ENCODE assay signal across 28 cellular contexts in genomic region chr5:40172721-40173120, GRCh38.
DNase-seq lines count a peak whose midpoint lies in the region; ATAC-seq, FAIRE-seq and TF ChIP-seq lines count a peak whose summit lies in the region.
"Had no signal": no experiment of that assay in that cellular context is flagged by ENCODE, and none has a peak within 500 bp of the region (broad histone marks: within the 10 kb centered on the region; RNA-seq: fewer than 3 reads in every experiment).

No MANE protein-coding gene starts in this region.

- no peak for DNase-seq in activated CD4-positive, alpha-beta T cell treated with anti-CD3 and anti-CD28 coated beads for 36 hours
- DNase-seq in activated CD4-positive, alpha-beta T cell treated with anti-CD3 and anti-CD28 coated beads, Interleukin-2, amount 50 U/mL, for 48 hours: no peak
- DNase-seq in PC-9 (peak in 1 of 2 experiments; percentile 82), endothelial cell of umbilical vein (ENCODE audit: low read depth, low spot score) (peak; percentile 57), renal cortical epithelial cell (ENCODE audit: low read depth) (peak; percentile 45), NK-92 (lab: John Stamatoyannopoulos, UW; ENCODE audit: unreplicated experiment) (no peak)
- no peak for DNase-seq in effector memory CD8-positive, alpha-beta T cell
- DNase-seq: 8988T; activated CD4-positive, alpha-beta T cell treated with anti-CD3 and anti-CD28 coated beads, Interleukin-2, amount 50 U/mL, for 4 hours; activated naive CD4-positive, alpha-beta T cell treated with Interleukin-2 at 50 U/mL for 16 hours; central memory CD4-positive, alpha-beta T cell; NCI-H146; NCI-H446 treated with DMSO at 0.1 percent for 48 hours; NCI-H774; substantia nigra had no signal

- H2AFZ ChIP-seq in PC-9: peak overlapping the region; percentile 29; the same call in 1 of the 2 replicates
- H2AFZ ChIP-seq in endothelial cell of umbilical vein (ENCODE audit: low read depth, low read length): no peak overlapping the region
- H2AFZ ChIP-seq: hepatocyte had no signal

- H3K9me3 ChIP-seq in PC-9 (ENCODE audit: insufficient read depth, low read depth): peaks cover 55% of the 10 kb centered on the region
- H3K9me3 ChIP-seq in endothelial cell of umbilical vein (replicated peaks; ENCODE audit: control insufficient read depth, insufficient read depth, low read length): no peaks in the 10 kb centered on the region

- H3K9me3 Mint-ChIP-seq in activated CD4-positive, alpha-beta T cell treated with anti-CD3 and anti-CD28 coated beads for 36 hours (ENCODE audit: low read depth): peaks cover 29% of the 10 kb centered on the region
- H3K9me3 Mint-ChIP-seq in effector memory CD8-positive, alpha-beta T cell: peaks cover 0 to 7% of the 10 kb centered on the region in 2 donors

- TF ChIP-seq CTCF in PC-9 (conservative IDR thresholded peaks at IDR 0.05) (no peak), endothelial cell of umbilical vein (IDR thresholded peaks at IDR 0.05; ENCODE audit: extremely low read depth in 1 of 2, insufficient read depth in 1 of 2, low read depth in 1 of 2, low read length in 2 of 2) (no peak)

- H3K27me3 Mint-ChIP-seq in activated CD4-positive, alpha-beta T cell treated with anti-CD3 and anti-CD28 coated beads for 36 hours: no peaks in the 10 kb centered on the region
- no peaks in the 10 kb centered on the region for H3K27me3 Mint-ChIP-seq in effector memory CD8-positive, alpha-beta T cell
- H3K27me3 Mint-ChIP-seq: type B pancreatic cell had no signal

- H3K36me3 ChIP-seq in PC-9 (ENCODE audit: low read depth): no peaks in the 10 kb centered on the region
- no peaks in the 10 kb centered on the region for H3K36me3 ChIP-seq in endothelial cell of umbilical vein (ENCODE audit: control insufficient read depth in 2 of 2, extremely low read depth in 1 of 2, insufficient read depth in 2 of 2, low read length in 2 of 2)

- no peaks in the 10 kb centered on the region for H3K27me3 ChIP-seq in PC-9 (ENCODE audit: insufficient read depth, low read depth)
- no peaks in the 10 kb centered on the region for H3K27me3 ChIP-seq in endothelial cell of umbilical vein (ENCODE audit: control insufficient read depth in 2 of 2, insufficient read depth in 2 of 2, low read length in 2 of 2)
- H3K27me3 ChIP-seq: hepatocyte had no signal

- peaks cover 16% of the 10 kb centered on the region for H3K4me1 ChIP-seq in PC-9 (replicated peaks; ENCODE audit: insufficient read depth)
- peaks cover 16% of the 10 kb centered on the region for H3K4me1 ChIP-seq in endothelial cell of umbilical vein (ENCODE audit: control insufficient read depth, extremely low read depth, insufficient read depth, low read length)

- peak overlapping the region; percentile 46 for H3K27ac ChIP-seq in PC-9
- peak overlapping the region; percentile 7 for H3K27ac ChIP-seq in endothelial cell of umbilical vein (ENCODE audit: insufficient read depth, low read depth, low read length)
- H3K27ac ChIP-seq: hepatocyte, KMS-11, SK-N-MC had no signal

- H3K4me1 Mint-ChIP-seq in activated CD4-positive, alpha-beta T cell treated with anti-CD3 and anti-CD28 coated beads for 36 hours: peaks cover 9% of the 10 kb centered on the region
- H3K4me1 Mint-ChIP-seq in effector memory CD8-positive, alpha-beta T cell (ENCODE audit: low read depth in 2 of 2): no peaks in the 10 kb centered on the region
- H3K4me1 Mint-ChIP-seq: nephron; stimulated activated effector memory CD8-positive, alpha-beta T cell treated with anti-CD3 and anti-CD28 coated beads, Interleukin-12 subunit alpha, Interleukin-12 subunit beta, amount 100 ng/mL, for 72 hours had no signal

- FAIRE-seq in endothelial cell of umbilical vein (lab: Jason Lieb, UNC): peak; percentile 47
- FAIRE-seq: GM18507, GM19239, H1, TTC549 had no signal

- no peaks in the 10 kb centered on the region for H3K79me2 ChIP-seq in PC-9 (ENCODE audit: low read depth)
- H3K79me2 ChIP-seq in endothelial cell of umbilical vein (ENCODE audit: control insufficient read depth, insufficient read depth, low read length): no peaks in the 10 kb centered on the region
- H3K79me2 ChIP-seq: hepatocyte had no signal

- no peaks in the 10 kb centered on the region for H3K9me2 ChIP-seq in PC-9 (ENCODE audit: insufficient read depth)

- H3K4me3 ChIP-seq in PC-9: no peak overlapping the region
- no peak overlapping the region for H3K4me3 ChIP-seq in endothelial cell of umbilical vein (replicated peaks in 1 of 3; ENCODE audit: insufficient read depth in 1 of 3, low read depth in 1 of 3, low read length in 3 of 3)
- H3K4me3 ChIP-seq: hepatocyte, lung, SK-N-MC had no signal

- dilution Hi-C loops in endothelial cell of umbilical vein (cut with MboI; ENCODE audit: extremely low pct_ligation_motif_present, low sequenced_read_pairs): no loop called here

- peak; percentile 44 for ATAC-seq in activated CD4-positive, alpha-beta T cell treated with anti-CD3 and anti-CD28 coated beads for 36 hours
- no peak for ATAC-seq in effector memory CD8-positive, alpha-beta T cell (replicated peaks)
- ATAC-seq in GM19324 (IDR thresholded peaks at IDR 0.05; ENCODE audit: low FRiP score, unreplicated experiment): no peak
- ATAC-seq: stimulated activated effector memory CD8-positive, alpha-beta T cell treated with anti-CD3 and anti-CD28 coated beads, Interleukin-12 subunit alpha, Interleukin-12 subunit beta, amount 100 ng/mL, for 72 hours had no signal

- 0 out of 2 replicates have a peak, but pooled peaks cover 4% of the 10 kb centered on the region for H3F3A ChIP-seq in PC-9 (ENCODE audit: insufficient read depth, low read depth)

- H3K9me1 ChIP-seq in endothelial cell of umbilical vein (replicated peaks; ENCODE audit: control insufficient read depth, extremely low read depth, insufficient read depth, low read length): no peaks in the 10 kb centered on the region

- H4K20me1 ChIP-seq in PC-9 (ENCODE audit: insufficient read depth) (no peaks in the 10 kb centered on the region), endothelial cell of umbilical vein (replicated peaks; ENCODE audit: control insufficient read depth, extremely low read depth, insufficient read depth, low read length) (no peaks in the 10 kb centered on the region)

- POLR2A ChIA-PET in activated CD4-positive, alpha-beta T cell treated with anti-CD3 and anti-CD28 coated beads for 36 hours (lab: Charles Lee): no interaction called here
- POLR2A ChIA-PET in PC-9 (lab: Charles Lee; ENCODE audit: unreplicated experiment) (interaction anchor here (0.7 to 0.8 kb wide), 2 partner anchors 173 to 614 kb away, joined by 5 to 17 read pairs; no protein-coding TSS in a partner anchor), endothelial cell of umbilical vein (lab: Charles Lee) (interaction anchor here (0.6 kb wide), 1 partner anchor 1098 kb away, joined by 4 read pairs; no protein-coding TSS in a partner anchor)

- H3K4me3 Mint-ChIP-seq in activated CD4-positive, alpha-beta T cell treated with anti-CD3 and anti-CD28 coated beads for 36 hours: no peak overlapping the region
- H3K4me3 Mint-ChIP-seq in effector memory CD8-positive, alpha-beta T cell: no peak overlapping the region
- H3K4me3 Mint-ChIP-seq: nephron; stimulated activated effector memory CD8-positive, alpha-beta T cell treated with anti-CD3 and anti-CD28 coated beads, Interleukin-12 subunit alpha, Interleukin-12 subunit beta, amount 100 ng/mL, for 72 hours; T-helper 1 cell treated with Interleukin-12 subunit alpha and Interleukin-12 subunit beta and Interleukin-4 antibody, amounts not matched to agents 30 μg/mL and 1 μg/mL, for 36 hours; type B pancreatic cell had no signal

- intact Hi-C loops in activated CD4-positive, alpha-beta T cell treated with anti-CD3 and anti-CD28 coated beads for 36 hours (cut with DNase I, micrococcal nuclease): loop anchor here in 1 of 2 experiments (5.0 kb wide), 3 partner anchors 50 to 315 kb away; no protein-coding TSS in a partner anchor
- intact Hi-C loops in PC-9 (cut with micrococcal nuclease; ENCODE audit: unreplicated experiment) (no loop called here), endothelial cell of umbilical vein (cut with micrococcal nuclease) (loop anchor here (1.0 to 5.0 kb wide), 3 partner anchors 30 to 565 kb away; no protein-coding TSS in a partner anchor)

- peak overlapping the region; percentile 12; the same call in 1 of the 2 replicates for H3K4me2 ChIP-seq in PC-9
- peak overlapping the region; percentile 10 for H3K4me2 ChIP-seq in endothelial cell of umbilical vein (ENCODE audit: insufficient read depth, low read length)
- H3K4me2 ChIP-seq: hepatocyte, KMS-11 had no signal

- no peak overlapping the region for H3K27ac Mint-ChIP-seq in activated CD4-positive, alpha-beta T cell treated with anti-CD3 and anti-CD28 coated beads for 36 hours
- no peak overlapping the region for H3K27ac Mint-ChIP-seq in effector memory CD8-positive, alpha-beta T cell
- H3K27ac Mint-ChIP-seq: nephron; stimulated activated effector memory CD8-positive, alpha-beta T cell treated with anti-CD3 and anti-CD28 coated beads, Interleukin-12 subunit alpha, Interleukin-12 subunit beta, amount 100 ng/mL, for 72 hours; T-helper 1 cell treated with Interleukin-12 subunit alpha and Interleukin-12 subunit beta and Interleukin-4 antibody, amounts not matched to agents 30 μg/mL and 1 μg/mL, for 36 hours; type B pancreatic cell had no signal

- H3K36me3 Mint-ChIP-seq in activated CD4-positive, alpha-beta T cell treated with anti-CD3 and anti-CD28 coated beads for 36 hours (ENCODE audit: low read depth): peaks cover 17% of the 10 kb centered on the region
- H3K36me3 Mint-ChIP-seq in effector memory CD8-positive, alpha-beta T cell (ENCODE audit: insufficient read depth): no peaks in the 10 kb centered on the region
- H3K36me3 Mint-ChIP-seq: stimulated activated effector memory CD8-positive, alpha-beta T cell treated with anti-CD3 and anti-CD28 coated beads, Interleukin-12 subunit alpha, Interleukin-12 subunit beta, amount 100 ng/mL, for 72 hours; type B pancreatic cell had no signal

- no peak for TF ChIP-seq POLR2A in endothelial cell of umbilical vein (IDR thresholded peaks at IDR 0.05; ENCODE audit: low read depth, low read length)

- no TSS peak for BruUV-seq in PC-9 (replicated peaks; lab: Mats Ljungman, UMichigan)
- BruUV-seq in endothelial cell of umbilical vein (replicated peaks; lab: Mats Ljungman, UMichigan): no TSS peak

- CTCF ChIA-PET in activated CD4-positive, alpha-beta T cell treated with anti-CD3 and anti-CD28 coated beads for 36 hours (lab: Charles Lee): no interaction called here
- CTCF ChIA-PET in PC-9 (lab: Charles Lee): no interaction called here
- CTCF ChIA-PET in endothelial cell of umbilical vein (lab: Charles Lee): no interaction called here

- H3K9ac ChIP-seq in endothelial cell of umbilical vein (replicated peaks; ENCODE audit: extremely low read depth, insufficient read depth, low read length): no peak overlapping the region
- H3K9ac ChIP-seq: KMS-11 had no signal

TF ChIP-seq in endothelial cell of umbilical vein, 7 proteins besides CTCF, POLR2A, EP300 and RAD21 (continues in another document):
- TF ChIP-seq EZH2 (IDR thresholded peaks at IDR 0.05; ENCODE audit: borderline replicate concordance, low read depth, low read length, severe bottlenecking) (no peak), JUN (IDR thresholded peaks at IDR 0.05; ENCODE audit: borderline replicate concordance, insufficient read depth, insufficient read length, low read depth) (peak; percentile 61), POLR2AphosphoS5 (IDR thresholded peaks at IDR 0.05; ENCODE audit: insufficient read depth, low read depth, low read length) (no peak), MYC (IDR thresholded peaks at IDR 0.05; ENCODE audit: low read depth, low read length) (no peak)

Comparison
In these comparisons a context has a peak if more than half of its experiments do, and no peak if none do; other contexts are left out.
1. DNase-seq: peak in endothelial cell of umbilical vein (single experiment) and renal cortical epithelial cell (single experiment); none in activated CD4-positive, alpha-beta T cell treated with anti-CD3 and anti-CD28 coated beads for 36 hours (single experiment), activated CD4-positive, alpha-beta T cell treated with anti-CD3 and anti-CD28 coated beads, Interleukin-2, amount 50 U/mL, for 48 hours (0 of 2), effector memory CD8-positive, alpha-beta T cell (0 of 3) and NK-92 (single experiment).